In genomic region chrX:70264784-70265183, GRCh38 we compare ENCODE assay signal across 4 cellular contexts.
TF ChIP-seq lines count a peak whose summit lies in the region.

No MANE protein-coding gene starts in this region.

TF ChIP-seq in SK-N-SH, 30 proteins besides CTCF, POLR2A, EP300 and RAD21:
- TF ChIP-seq FOXM1 (IDR thresholded peaks at IDR 0.05; ENCODE audit: low read depth) (no peak), REST (IDR thresholded peaks at IDR 0.05; ENCODE audit: low read depth, low read length) (peak; percentile 90)

TF ChIP-seq in SK-N-SH treated with all-trans-retinoic acid at 6 μM for 48 hours, 23 proteins besides CTCF, POLR2A, EP300 and RAD21:
- TF ChIP-seq ARNTL (CRISPR knock-in tag; IDR thresholded peaks at IDR 0.05; ENCODE audit: borderline replicate concordance, low read depth) (no peak), PATZ1 (CRISPR knock-in tag; IDR thresholded peaks at IDR 0.05; ENCODE audit: borderline replicate concordance) (no peak), ISL1 (CRISPR knock-in tag; IDR thresholded peaks at IDR 0.05) (no peak), CSDC2 (CRISPR knock-in tag; IDR thresholded peaks at IDR 0.05) (no peak), ESRRG (CRISPR knock-in tag; IDR thresholded peaks at IDR 0.05) (no peak), OSR1 (CRISPR knock-in tag; IDR thresholded peaks at IDR 0.05) (no peak), BACH2 (CRISPR knock-in tag; IDR thresholded peaks at IDR 0.05; ENCODE audit: borderline replicate concordance) (no peak)

TF ChIP-seq in PFSK-1, 5 proteins besides CTCF, POLR2A, EP300 and RAD21:
- TF ChIP-seq SIN3A (IDR thresholded peaks at IDR 0.05; ENCODE audit: borderline replicate concordance, insufficient read depth, low read length), result no peak
- peak; percentile 78 to 93 for TF ChIP-seq REST (IDR thresholded peaks at IDR 0.05; ENCODE audit: insufficient read depth in 1 of 2, low read depth in 2 of 2, low read length in 2 of 2)

TF ChIP-seq in K562, 482 proteins besides CTCF, POLR2A, EP300 and RAD21:
- peak; percentile 72; the same call in 1 of the 2 replicates for TF ChIP-seq REST (CRISPR knock-in tag; IDR thresholded peaks at IDR 0.05; ENCODE audit: low read depth)
- TF ChIP-seq TAF9B (IDR thresholded peaks at IDR 0.05; ENCODE audit: partially characterized antibody), result no peak
- no peak for TF ChIP-seq ZNF24 (IDR thresholded peaks at IDR 0.05)
- TF ChIP-seq RCOR1 (IDR thresholded peaks at IDR 0.05; ENCODE audit: borderline replicate concordance in 1 of 2, low read depth in 2 of 2, low read length in 2 of 2), result 0 out of 4 replicates have a peak, but pooled peaks of 1 of the 2 experiments have one; percentile 14
- peak; percentile 71; the same call in 1 of the 2 replicates for TF ChIP-seq MIER1 (IDR thresholded peaks at IDR 0.05; ENCODE audit: low read depth)
- TF ChIP-seq UBTF (IDR thresholded peaks at IDR 0.05; ENCODE audit: borderline replicate concordance in 1 of 2, low read depth in 2 of 2, low read length in 2 of 2), result no peak
- no peak for TF ChIP-seq CHD1 (IDR thresholded peaks at IDR 0.05; ENCODE audit: low read length)
- 0 out of 2 replicates have a peak, but pooled peaks have one; percentile 58 for TF ChIP-seq EHMT2 (IDR thresholded peaks at IDR 0.05)
